14 cellular contexts compared by ENCODE assay signal in the genomic region with DNA sequence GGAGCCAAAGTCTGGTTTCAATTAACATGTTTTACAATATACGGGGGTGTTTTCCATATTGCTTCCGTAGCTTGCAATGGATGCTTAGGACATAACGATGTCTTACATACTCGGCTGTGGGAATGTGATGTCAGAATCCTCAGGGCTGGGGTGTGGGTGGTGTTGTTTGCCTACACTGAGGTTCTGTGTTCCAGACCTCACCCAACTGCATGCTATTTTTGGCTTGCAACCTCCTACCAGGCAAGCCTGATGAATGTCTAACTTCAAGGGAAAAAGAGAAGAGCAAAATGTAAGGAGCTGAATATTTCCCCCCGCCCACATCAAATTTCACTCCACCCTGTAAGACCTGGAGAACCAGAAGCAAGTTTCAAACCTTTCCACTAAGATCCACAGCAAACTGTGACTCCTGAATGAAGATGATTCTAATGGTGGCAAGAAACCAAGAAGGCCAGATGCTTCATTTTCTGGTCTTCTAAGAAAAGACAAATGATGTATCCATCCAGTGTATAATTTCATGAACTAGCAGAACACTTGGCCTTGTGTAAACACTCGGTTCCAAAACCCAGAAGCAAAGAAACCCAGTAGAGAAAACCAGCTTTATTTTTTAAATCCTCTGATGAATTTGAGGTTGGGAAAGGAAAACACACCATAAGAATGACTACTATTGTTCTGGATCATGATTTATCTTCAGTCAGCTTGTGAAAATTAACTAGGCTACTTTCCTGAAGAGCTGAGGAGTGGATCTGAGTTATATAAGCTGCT.
DNase-seq lines count a peak whose midpoint lies in the region; ATAC-seq and TF ChIP-seq lines count a peak whose summit lies in the region.
"Had no signal": no experiment of that assay in that cellular context is flagged by ENCODE, and none has a peak within 500 bp of the region (broad histone marks: within the 10 kb centered on the region; RNA-seq: fewer than 3 reads in every experiment).

No MANE protein-coding gene starts in this region.

- no peaks in the 10 kb centered on the region for H4K20me1 ChIP-seq in fibroblast of lung (ENCODE audit: control insufficient read depth, extremely low read depth, insufficient read depth, low read length)

- H3K27ac ChIP-seq in fibroblast of lung (ENCODE audit: insufficient read depth, low read length) (no peak overlapping the region), mesenchymal stem cell (ENCODE audit: low read length, poor library complexity, severe bottlenecking) (peak overlapping the region; percentile 44), RWPE1 (no peak overlapping the region)
- H3K27ac ChIP-seq: foreskin keratinocyte, SK-N-MC, skin epidermis, VCaP had no signal

- H3K36me3 ChIP-seq in fibroblast of lung (ENCODE audit: control insufficient read depth, insufficient read depth, low read length) (no peaks in the 10 kb centered on the region), mesenchymal stem cell (ENCODE audit: control insufficient read depth in 1 of 2, insufficient read depth in 2 of 2, low read depth in 1 of 2, low read length in 2 of 2) (no peaks in the 10 kb centered on the region)

- H2BK12ac ChIP-seq in mesenchymal stem cell (ENCODE audit: low read length in 2 of 2), result no peak overlapping the region

- H3K9ac ChIP-seq in fibroblast of lung (ENCODE audit: insufficient read depth, low read length) (no peak overlapping the region), mesenchymal stem cell (ENCODE audit: low read length) (no peak overlapping the region)

- TF ChIP-seq CTCF in fibroblast of lung (conservative IDR thresholded peaks at IDR 0.05 in 1 of 2, IDR thresholded peaks at IDR 0.05 in 1 of 2; ENCODE audit: low read depth in 1 of 2, low read length in 2 of 2) (no peak), RWPE1 (conservative IDR thresholded peaks at IDR 0.05; ENCODE audit: low read depth) (no peak)

- CTCF ChIA-PET in RWPE1 (lab: Yijun Ruan, JAX), result interaction anchor here (0.5 kb wide), 2 partner anchors 100 to 101 kb away, joined by 3 to 4 read pairs; no protein-coding TSS in a partner anchor

- H3K4me2 ChIP-seq in fibroblast of lung (ENCODE audit: extremely low read depth, insufficient read depth, low read length), result peak overlapping the region; percentile 37
- H3K4me2 ChIP-seq in mesenchymal stem cell (ENCODE audit: low read length, poor library complexity, severe bottlenecking), result no peak overlapping the region

- H3K23ac ChIP-seq in mesenchymal stem cell (ENCODE audit: low read length in 2 of 2), result no peak overlapping the region

- no peak overlapping the region for H2AFZ ChIP-seq in fibroblast of lung (ENCODE audit: low read length)
- no peak overlapping the region for H2AFZ ChIP-seq in mesenchymal stem cell (ENCODE audit: low read depth, low read length)

- ATAC-seq in Right ventricle myocardium inferior, result peak; percentile 73
- ATAC-seq in GM21447 (IDR thresholded peaks at IDR 0.05; ENCODE audit: unreplicated experiment), result no peak
- ATAC-seq: activated CD8-positive, alpha-beta memory T cell treated with anti-CD3 and anti-CD28 coated beads, Interleukin-2, amount 10 ng/mL, durations not matched to agents 7 days and 5 days had no signal

- no peaks in the 10 kb centered on the region for H3K79me2 ChIP-seq in fibroblast of lung (ENCODE audit: control insufficient read depth, insufficient read depth, low read length)

- no peaks in the 10 kb centered on the region for H3K79me1 ChIP-seq in mesenchymal stem cell (replicated peaks; ENCODE audit: low read length, poor library complexity, severe bottlenecking)

- no peak overlapping the region for H3K18ac ChIP-seq in mesenchymal stem cell (ENCODE audit: low read depth in 1 of 2, low read length in 2 of 2)

- H3K9me3 ChIP-seq in fibroblast of lung (ENCODE audit: control insufficient read depth, insufficient read depth, low read depth, low read length) (no peaks in the 10 kb centered on the region), mesenchymal stem cell (ENCODE audit: control insufficient read depth, low read length) (no peaks in the 10 kb centered on the region)

- 94% methylated on average over 4 of the region's 6 CpGs for WGBS in mesenchymal stem cell

- H2AK5ac ChIP-seq in mesenchymal stem cell (ENCODE audit: low read length, severe bottlenecking), result peak overlapping the region; percentile 10

- no peak overlapping the region for H4K91ac ChIP-seq in mesenchymal stem cell (ENCODE audit: low read length)

- POLR2A ChIA-PET in RWPE1 (lab: Yijun Ruan, JAX; ENCODE audit: low non-redundant PET), result no interaction called here

- H3K14ac ChIP-seq in mesenchymal stem cell (ENCODE audit: low read length in 2 of 2), result no peak overlapping the region

- H2BK120ac ChIP-seq in mesenchymal stem cell (ENCODE audit: low read depth, low read length), result no peak overlapping the region

- H3K27me3 ChIP-seq in fibroblast of lung (ENCODE audit: control insufficient read depth, insufficient read depth, low read length) (no peaks in the 10 kb centered on the region), mesenchymal stem cell (ENCODE audit: control insufficient read depth in 1 of 2, insufficient read depth in 1 of 2, low read length in 2 of 2) (peaks cover 0 to 12% of the 10 kb centered on the region in 2 experiments)

- DNase-seq in Right ventricle myocardium inferior (ENCODE audit: missing footprints) (no peak), cardiac septum (ENCODE audit: low spot score) (no peak), fibroblast of lung (ENCODE audit: low read depth in 2 of 2) (peak; percentile 70 to 79), mesenchymal stem cell (peak; percentile 9), RWPE1 (ENCODE audit: low spot score) (no peak), NCI-H1092 treated with DMSO at 0.1 percent for 48 hours (lab: John Stamatoyannopoulos, UW) (no peak)
- DNase-seq in activated naive CD4-positive, alpha-beta T cell treated with Interleukin-2 at 50 U/mL for 16 hours, result no peak
- DNase-seq: activated CD8-positive, alpha-beta memory T cell treated with anti-CD3 and anti-CD28 coated beads, Interleukin-2, amount 10 ng/mL, durations not matched to agents 7 days and 5 days; immature natural killer cell had no signal

- no peak overlapping the region for H4K8ac ChIP-seq in mesenchymal stem cell (ENCODE audit: low read length)

- peak overlapping the region in 1 of 2 experiments; percentile 54 for H3K4ac ChIP-seq in mesenchymal stem cell (ENCODE audit: low read depth in 1 of 2, low read length in 2 of 2)

- no peak overlapping the region for H2BK15ac ChIP-seq in mesenchymal stem cell (ENCODE audit: low read depth, poor library complexity, severe bottlenecking)

- H3K4me1 ChIP-seq in fibroblast of lung (ENCODE audit: control insufficient read depth, extremely low read depth, insufficient read depth, low read length) (peaks cover 4% of the 10 kb centered on the region), mesenchymal stem cell (ENCODE audit: control insufficient read depth, insufficient read depth, low read depth, low read length) (peaks cover 2% of the 10 kb centered on the region)
- H3K4me1 ChIP-seq: foreskin keratinocyte had no signal

- H2BK5ac ChIP-seq in mesenchymal stem cell (ENCODE audit: low read depth, low read length, poor library complexity, severe bottlenecking), result no peak overlapping the region

- H3K4me3 ChIP-seq in fibroblast of lung (replicated peaks in 1 of 4; ENCODE audit: control extremely low read depth in 1 of 4, insufficient read depth in 1 of 4, low read depth in 3 of 4, low read length in 4 of 4), result no peak overlapping the region
- no peak overlapping the region for H3K4me3 ChIP-seq in mesenchymal stem cell (ENCODE audit: insufficient read depth in 1 of 2, low read depth in 1 of 2, low read length in 2 of 2)
- H3K4me3 ChIP-seq: SK-N-MC, skin epidermis had no signal

- intact Hi-C loops in Right ventricle myocardium inferior (cut with DNase I) (no loop called here), cardiac septum (cut with DNase I) (no loop called here)

Comparison
In these comparisons a context has a peak if more than half of its experiments do, and no peak if none do; other contexts are left out.
1. DNase-seq: peak in fibroblast of lung (2 of 2) and mesenchymal stem cell (single experiment); none in Right ventricle myocardium inferior (single experiment), cardiac septum (single experiment), activated naive CD4-positive, alpha-beta T cell treated with Interleukin-2 at 50 U/mL for 16 hours (single experiment), RWPE1 (single experiment) and NCI-H1092 treated with DMSO at 0.1 percent for 48 hours (single experiment).